ENCODE assay signal across 8 cellular contexts in the genomic region with DNA sequence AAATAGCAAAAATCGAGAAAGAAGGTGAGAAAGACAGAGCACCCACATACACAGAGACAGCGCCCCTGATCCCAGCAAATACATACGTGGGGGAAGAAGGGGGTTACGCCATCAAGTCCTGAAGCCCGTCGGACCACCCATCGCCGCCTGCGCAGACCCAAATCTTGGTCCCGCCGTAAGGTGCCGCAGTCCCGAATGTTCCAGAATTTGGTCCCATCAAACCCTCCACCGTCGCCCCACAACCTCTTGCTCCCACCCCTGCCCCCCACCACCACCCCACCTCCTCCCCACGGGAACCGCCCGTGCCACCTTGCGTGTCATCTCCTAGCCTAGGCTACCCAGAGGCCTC.
DNase-seq lines count a peak whose midpoint lies in the region; ATAC-seq and TF ChIP-seq lines count a peak whose summit lies in the region.

No MANE protein-coding gene starts in this region.

- intact Hi-C loops in heart right ventricle (cut with DNase I) = loop anchor here in 1 of 10 donors (10.0 kb wide), 1 partner anchor 141 kb away; no protein-coding TSS in a partner anchor

- TF ChIP-seq CTCF in DOHH2 (IDR thresholded peaks at IDR 0.05; ENCODE audit: low read depth, low read length, poor library complexity, severe bottlenecking) (no peak), heart right ventricle (IDR thresholded peaks at IDR 0.05) (no peak)

- H3K36me3 ChIP-seq in DOHH2 (ENCODE audit: control insufficient read depth, low read length) (peaks cover 10% of the 10 kb centered on the region), heart right ventricle (peaks cover 0 to 26% (median 13%) of the 10 kb centered on the region in 9 donors), skeletal muscle tissue (ENCODE audit: control insufficient read depth in 3 of 3, insufficient read depth in 3 of 3, low read length in 3 of 3) (peaks cover 11 to 32% (median 25%) of the 10 kb centered on the region in 3 donors), HAP-1 (replicated peaks) (peaks cover 3% of the 10 kb centered on the region)

- H3K27me3 Mint-ChIP-seq in activated naive CD4-positive, alpha-beta T cell treated with anti-CD3 and anti-CD28 coated beads, Interleukin-2, amount 50 U/mL, for 24 hours = no peaks in the 10 kb centered on the region

- H3K4me3 Mint-ChIP-seq in activated naive CD4-positive, alpha-beta T cell treated with anti-CD3 and anti-CD28 coated beads, Interleukin-2, amount 50 U/mL, for 24 hours = peak overlapping the region; percentile 94

- peak overlapping the region; percentile 77 for H3K27ac ChIP-seq in DOHH2 (ENCODE audit: low read depth, low read length)
- peak overlapping the region; percentile 90 to 100 (median 96) for H3K27ac ChIP-seq in heart right ventricle
- H3K27ac ChIP-seq in skeletal muscle tissue (ENCODE audit: low read depth, low read length) = peak overlapping the region; percentile 100

- no peaks in the 10 kb centered on the region for H3K9me2 ChIP-seq in DOHH2 (replicated peaks; ENCODE audit: control insufficient read depth, low read length)

- H3K9me3 ChIP-seq in DOHH2 (ENCODE audit: control insufficient read depth, insufficient read depth, low read length) (no peaks in the 10 kb centered on the region), heart right ventricle (no peaks in the 10 kb centered on the region), skeletal muscle tissue (ENCODE audit: control insufficient read depth in 3 of 3, low read length in 3 of 3) (no peaks in the 10 kb centered on the region), HAP-1 (no peaks in the 10 kb centered on the region)

- peak in 5 of 8 donors; percentile 0 to 1 (median 1) for ATAC-seq in heart right ventricle
- ATAC-seq in GM21515 (IDR thresholded peaks at IDR 0.05; ENCODE audit: unreplicated experiment) = no peak
- ATAC-seq in HG02938 (IDR thresholded peaks at IDR 0.05; ENCODE audit: unreplicated experiment) = no peak
- ATAC-seq in HG02981 (IDR thresholded peaks at IDR 0.05; ENCODE audit: unreplicated experiment) = no peak

- DNase-seq in heart right ventricle = no peak
- no peak for DNase-seq in HAP-1 (ENCODE audit: low spot score in 2 of 2)

- H3K9ac ChIP-seq in skeletal muscle tissue (ENCODE audit: low read depth in 1 of 3, low read length in 3 of 3) = peak overlapping the region; percentile 97 to 100 (median 100)

- peaks cover 80% of the 10 kb centered on the region for H3K4me1 ChIP-seq in DOHH2 (ENCODE audit: control insufficient read depth, low read length)
- peaks cover 41 to 87% (median 84%) of the 10 kb centered on the region in 9 donors for H3K4me1 ChIP-seq in heart right ventricle
- peaks cover 76 to 80% (median 79%) of the 10 kb centered on the region in 3 donors for H3K4me1 ChIP-seq in skeletal muscle tissue (ENCODE audit: control insufficient read depth in 3 of 3, insufficient read depth in 3 of 3, low read length in 3 of 3)
- no peaks in the 10 kb centered on the region for H3K4me1 ChIP-seq in HAP-1

- H3K4me3 ChIP-seq in DOHH2 (ENCODE audit: low read length) (peak overlapping the region; percentile 96), heart right ventricle (peak overlapping the region; percentile 36 to 85 (median 72)), skeletal muscle tissue (ENCODE audit: low read length in 3 of 3) (peak overlapping the region; percentile 92 to 98 (median 96)), HAP-1 (no peak overlapping the region)

- H3K4me2 ChIP-seq in DOHH2 (ENCODE audit: low read length) = peak overlapping the region; percentile 98

- H3K36me3 Mint-ChIP-seq in activated naive CD4-positive, alpha-beta T cell treated with anti-CD3 and anti-CD28 coated beads, Interleukin-2, amount 50 U/mL, for 24 hours = peaks cover 3% of the 10 kb centered on the region

- WGBS in heart right ventricle, 2 donors = 42 to 60% methylated on average over 19 of the region's 19 CpGs

- in situ Hi-C loops in HAP-1 (cut with MboI; ENCODE audit: low sequenced_read_pairs) = no loop called here

- H3K27me3 ChIP-seq in DOHH2 (ENCODE audit: control insufficient read depth, low read length) (no peaks in the 10 kb centered on the region), heart right ventricle (no peaks in the 10 kb centered on the region), skeletal muscle tissue (ENCODE audit: control insufficient read depth in 3 of 3, insufficient read depth in 3 of 3, low read length in 3 of 3) (no peaks in the 10 kb centered on the region), HAP-1 (ENCODE audit: low read depth) (no peaks in the 10 kb centered on the region)

- peaks cover 6% of the 10 kb centered on the region; the same call in 1 of the 2 replicates for H3F3A ChIP-seq in DOHH2 (ENCODE audit: control insufficient read depth, insufficient read depth)

- H3K4me1 Mint-ChIP-seq in activated naive CD4-positive, alpha-beta T cell treated with anti-CD3 and anti-CD28 coated beads, Interleukin-2, amount 50 U/mL, for 24 hours = peaks cover 95% of the 10 kb centered on the region

- no peaks in the 10 kb centered on the region for H3K9me3 Mint-ChIP-seq in activated naive CD4-positive, alpha-beta T cell treated with anti-CD3 and anti-CD28 coated beads, Interleukin-2, amount 50 U/mL, for 24 hours

- H3K27ac Mint-ChIP-seq in activated naive CD4-positive, alpha-beta T cell treated with anti-CD3 and anti-CD28 coated beads, Interleukin-2, amount 50 U/mL, for 24 hours = peak overlapping the region; percentile 99

- H3K79me2 ChIP-seq in DOHH2 (ENCODE audit: control insufficient read depth, low read length) = peaks cover 58% of the 10 kb centered on the region

- H4K20me1 ChIP-seq in DOHH2 (ENCODE audit: control insufficient read depth, insufficient read depth, low read depth, low read length) = no peaks in the 10 kb centered on the region

Comparison
In these comparisons a context has a peak if more than half of its experiments do, and no peak if none do; other contexts are left out.
1. ATAC-seq: peak in heart right ventricle (5 of 8); none in GM21515 (single experiment), HG02938 (single experiment) and HG02981 (single experiment).
2. Peak in every context shown above with its lines, with median percentiles within 50 percentile points of each other: H3K27ac ChIP-seq.